Comparison of ENCODE assay signal across 8 cellular contexts in the genomic region with DNA sequence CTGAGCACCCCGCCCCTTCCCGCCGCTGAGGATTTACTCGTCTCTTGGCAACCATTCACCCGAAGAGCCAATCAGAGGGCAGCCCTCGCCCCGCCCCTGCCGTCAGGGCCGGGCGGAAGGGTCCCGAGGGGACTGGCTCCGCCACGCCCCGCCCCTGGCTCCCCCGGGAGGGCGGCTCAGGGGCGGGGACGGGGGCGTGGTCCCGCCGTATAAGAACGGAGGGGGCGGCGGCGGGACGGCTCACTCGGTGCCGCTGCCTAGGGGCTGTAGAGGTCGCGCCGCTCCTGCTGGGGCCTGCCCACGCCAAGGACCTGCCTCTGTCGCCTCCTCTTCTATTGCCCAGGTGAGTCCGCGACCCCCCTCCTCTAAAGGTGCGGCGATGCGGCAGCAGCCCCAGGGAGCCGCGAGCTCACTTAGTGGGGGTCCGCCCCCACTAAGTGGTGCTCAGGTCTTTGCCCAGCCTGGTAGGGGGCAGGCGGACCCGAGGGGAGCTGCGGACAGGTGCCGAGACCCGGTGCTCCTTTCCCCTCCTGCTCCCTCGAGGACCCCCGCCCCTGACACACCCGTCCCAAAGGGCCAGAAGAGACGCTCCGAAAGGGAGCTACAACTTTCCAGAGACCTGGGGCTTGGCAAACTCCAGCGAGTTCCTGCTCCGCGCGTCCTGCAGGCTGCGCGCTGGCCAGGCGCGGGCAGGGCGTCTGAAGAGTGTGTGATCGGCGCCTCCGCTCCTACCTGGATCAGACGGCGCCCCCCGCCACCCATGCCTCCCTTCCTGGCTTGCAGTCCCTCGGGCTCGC. TPM values are rescaled to one million over a fixed set of nuclear protein-coding genes. Genes with fewer than 3 reads are reported as not detected.
DNase-seq lines count a peak whose midpoint lies in the region; ATAC-seq and TF ChIP-seq lines count a peak whose summit lies in the region.

Gene TENT5C, plus strand, starts transcription at position 238 of the 797 bp plus-strand sequence. CDS start 16,821 bp downstream, outside the sequence.

- no peaks in the 10 kb centered on the region for H4K20me1 ChIP-seq in hepatocyte (ENCODE audit: insufficient read depth, poor library complexity, severe bottlenecking)

- H3K9ac ChIP-seq in rectal smooth muscle tissue (ENCODE audit: low read length) = peak within 1 kb of the TSS; percentile 66

- no peaks in the 10 kb centered on the region for H3K9me2 ChIP-seq in hepatocyte (replicated peaks; ENCODE audit: insufficient read depth)

- H3K4me1 Mint-ChIP-seq in T-helper 2 cell treated with Interferon-gamma antibody and Interleukin-4, amounts not matched to agents 5 μg/mL and 100 μg/mL, for 36 hours (ENCODE audit: low read depth) = peaks cover 40% of the 10 kb centered on the region

- H3K4me3 ChIP-seq in astrocyte of the cerebellum (ENCODE audit: low read depth, low read length) (peak within 1 kb of the TSS; percentile 73), hepatocyte (peak within 1 kb of the TSS; percentile 90), rectal smooth muscle tissue (ENCODE audit: low read length) (peak within 1 kb of the TSS; percentile 94), aorta (ENCODE audit: low read length in 2 of 2) (peak within 1 kb of the TSS; percentile 67 to 74)

- in situ Hi-C loops in astrocyte of the cerebellum (cut with HindIII; ENCODE audit: low sequenced_read_pairs) = no loop called here

- no peaks in the 10 kb centered on the region for H3K9me3 ChIP-seq in hepatocyte (ENCODE audit: low read depth)
- no peaks in the 10 kb centered on the region for H3K9me3 ChIP-seq in aorta (ENCODE audit: control insufficient read depth, low read length)

- H3K4me3 Mint-ChIP-seq in T-helper 2 cell treated with Interferon-gamma antibody and Interleukin-4, amounts not matched to agents 5 μg/mL and 100 μg/mL, for 36 hours = peak within 1 kb of the TSS; percentile 98

- H3K27me3 ChIP-seq in hepatocyte (no peaks in the 10 kb centered on the region), rectal smooth muscle tissue (ENCODE audit: control insufficient read depth, insufficient read depth, low read length) (no peaks in the 10 kb centered on the region), aorta (ENCODE audit: control insufficient read depth in 1 of 2, insufficient read depth in 2 of 2, low read length in 1 of 2) (no peaks in the 10 kb centered on the region)

- peaks cover 26% of the 10 kb centered on the region for H3K79me2 ChIP-seq in hepatocyte

- peak within 1 kb of the TSS; percentile 95 for H3K4me2 ChIP-seq in hepatocyte

- H3K9me3 Mint-ChIP-seq in T-helper 2 cell treated with Interferon-gamma antibody and Interleukin-4, amounts not matched to agents 5 μg/mL and 100 μg/mL, for 36 hours = no peaks in the 10 kb centered on the region

- WGBS in hepatocyte (ENCODE audit: low lambda C conversion rate, missing lambda C conversion rate) = 2% methylated on average over 39 of the region's 68 CpGs
- WGBS in aorta, 2 donors = 0% methylated on average over 41 to 68 of the region's 68 CpGs

- H3K4me1 ChIP-seq in hepatocyte (ENCODE audit: insufficient read depth) = peaks cover 9% of the 10 kb centered on the region
- peaks cover 4% of the 10 kb centered on the region for H3K4me1 ChIP-seq in rectal smooth muscle tissue (ENCODE audit: control insufficient read depth, insufficient read depth, low read length)
- no peaks in the 10 kb centered on the region for H3K4me1 ChIP-seq in aorta (ENCODE audit: control insufficient read depth in 1 of 2, insufficient read depth in 2 of 2, low read length in 2 of 2)

- H3K36me3 ChIP-seq in hepatocyte (replicated peaks; ENCODE audit: insufficient read depth, low read depth) = no peaks in the 10 kb centered on the region
- H3K36me3 ChIP-seq in rectal smooth muscle tissue (ENCODE audit: control insufficient read depth, insufficient read depth, low read length) = no peaks in the 10 kb centered on the region
- H3K36me3 ChIP-seq in aorta (ENCODE audit: control insufficient read depth in 1 of 2, insufficient read depth in 2 of 2, low read length in 1 of 2) = no peaks in the 10 kb centered on the region

- H3K36me3 Mint-ChIP-seq in T-helper 2 cell treated with Interferon-gamma antibody and Interleukin-4, amounts not matched to agents 5 μg/mL and 100 μg/mL, for 36 hours (ENCODE audit: low read depth) = peaks cover 23% of the 10 kb centered on the region

- H2AFZ ChIP-seq in hepatocyte = peak within 1 kb of the TSS; percentile 88

- peak; percentile 58 for ATAC-seq in GM18508 (IDR thresholded peaks at IDR 0.05; ENCODE audit: insufficient read depth, unreplicated experiment)
- ATAC-seq in HG02973 (IDR thresholded peaks at IDR 0.05; ENCODE audit: unreplicated experiment) = peak; percentile 88
- ATAC-seq in aorta (ENCODE audit: low FRiP score) = peak; percentile 98

- DNase-seq in NCI-H1930 (lab: John Stamatoyannopoulos, UW) (peak; percentile 90 to 94), astrocyte of the cerebellum (ENCODE audit: low read depth) (peak; percentile 88), hepatocyte (ENCODE audit: low spot score) (peak; percentile 99), aorta (peak; percentile 98 to 99)
- peak; percentile 97 for DNase-seq in T-helper 2 cell treated with Interferon-gamma antibody and Interleukin-4, amounts not matched to agents 5 μg/mL and 100 μg/mL, for 36 hours (ENCODE audit: low spot score)

- intact Hi-C loops in aorta (cut with DNase I) = loop anchor here (1.0 to 10.0 kb wide), 8 partner anchors 40 to 484 kb away; partner anchors contain the start of gene TRIM45 (in 1 of the 2)

- peak within 1 kb of the TSS; percentile 82 for H3K27ac ChIP-seq in hepatocyte
- H3K27ac ChIP-seq in rectal smooth muscle tissue (ENCODE audit: low read depth, low read length) = peak within 1 kb of the TSS; percentile 88
- H3K27ac ChIP-seq in aorta (ENCODE audit: low read depth in 1 of 2, low read length in 2 of 2) = peak within 1 kb of the TSS in 1 of 2 donors; percentile 83

- peak within 1 kb of the TSS; percentile 92 for H3K27ac Mint-ChIP-seq in T-helper 2 cell treated with Interferon-gamma antibody and Interleukin-4, amounts not matched to agents 5 μg/mL and 100 μg/mL, for 36 hours

- H3K27me3 Mint-ChIP-seq in T-helper 2 cell treated with Interferon-gamma antibody and Interleukin-4, amounts not matched to agents 5 μg/mL and 100 μg/mL, for 36 hours (ENCODE audit: low read depth) = peaks cover 36% of the 10 kb centered on the region

- TF ChIP-seq CTCF in astrocyte of the cerebellum (IDR thresholded peaks at IDR 0.05; ENCODE audit: low read depth, low read length, missing control alignments) (no peak), hepatocyte (IDR thresholded peaks at IDR 0.05; ENCODE audit: poor library complexity) (peak; percentile 6)

RNA-seq across cellular contexts. Expression of gene TENT5C, which starts in this region (rescaled TPM):
- total RNA-seq in hepatocyte (4.1 and 5.5 TPM in 2 replicates), aorta (10 to 100 TPM in 1 of 2 donors, 1 to 10 TPM in 1; 6.8 to 17.7 TPM)
- polyA plus RNA-seq in hepatocyte (2.4 and 2.5 TPM in 2 replicates), aorta (1 to 10 TPM; 1.0 to 1.4 TPM)
